ENCODE assay signal across 1 cellular context in genomic region chr19:45172173-45172572, GRCh38.
TF ChIP-seq lines count a peak whose summit lies in the region.

No MANE protein-coding gene starts in this region.

TF ChIP-seq in K562, 482 proteins besides CTCF, POLR2A, EP300 and RAD21:
- TF ChIP-seq MAFF (IDR thresholded peaks at IDR 0.05; ENCODE audit: low read length) (no peak), KLF6 (CRISPR knock-in tag; IDR thresholded peaks at IDR 0.05; ENCODE audit: borderline replicate concordance) (no peak), FUS (optimal IDR thresholded peaks at IDR 0.05; ENCODE audit: low read depth, low read length) (no peak), VEZF1 (CRISPR knock-in tag; IDR thresholded peaks at IDR 0.05) (peak; percentile 3; the same call in 1 of the 2 replicates)
TF ChIP-seq in K562: peak in this region for 1.
